Comparison of ENCODE assay signal across 9 cellular contexts in the genomic region with DNA sequence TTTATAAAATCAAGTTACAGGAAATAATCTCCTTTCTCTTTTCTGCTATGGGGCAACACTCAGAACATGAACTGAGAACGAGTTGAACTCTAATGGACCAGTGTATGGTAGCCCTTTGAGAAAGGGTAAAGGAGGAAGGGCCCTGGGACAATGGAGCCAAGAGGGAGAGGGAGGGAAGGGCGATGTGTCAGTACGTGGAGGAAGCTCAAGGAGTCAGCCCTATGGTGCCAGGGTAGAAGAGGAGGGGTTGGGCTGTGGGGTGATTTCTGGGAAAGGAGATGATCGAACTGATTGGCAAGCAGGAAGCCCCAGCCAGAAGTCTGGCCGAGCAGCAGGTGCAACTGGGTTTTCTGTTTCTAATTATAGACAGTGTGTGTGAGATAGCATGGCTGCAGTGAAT. TPM values are rescaled to one million over a fixed set of nuclear protein-coding genes. Genes with fewer than 3 reads are reported as not detected.
DNase-seq lines count a peak whose midpoint lies in the region; ATAC-seq and TF ChIP-seq lines count a peak whose summit lies in the region.
"Had no signal": no experiment of that assay in that cellular context is flagged by ENCODE, and none has a peak within 500 bp of the region (broad histone marks: within the 10 kb centered on the region; RNA-seq: fewer than 3 reads in every experiment).

No MANE protein-coding gene starts in this region.

- TF ChIP-seq CTCF in GM12865 (IDR thresholded peaks at IDR 0.05; ENCODE audit: insufficient read depth, low read depth, low read length, missing control alignments) (no peak), Loucy (conservative IDR thresholded peaks at IDR 0.05; ENCODE audit: low read length) (no peak), lower lobe of right lung (IDR thresholded peaks at IDR 0.05) (no peak)

- H3K4me1 ChIP-seq in Loucy (ENCODE audit: insufficient read depth, low read length, poor library complexity, severe bottlenecking) (peaks cover 40% of the 10 kb centered on the region), lower lobe of right lung (peaks cover 44% of the 10 kb centered on the region)

- peak overlapping the region; percentile 10 for H3K27ac ChIP-seq in lower lobe of right lung

- peak overlapping the region; percentile 46 for H3K4me2 ChIP-seq in Loucy (ENCODE audit: low read depth, low read length, poor library complexity, severe bottlenecking)

- H4K20me1 ChIP-seq in Loucy (ENCODE audit: insufficient read depth, low read length, poor library complexity, severe bottlenecking) = no peaks in the 10 kb centered on the region

- intact Hi-C loops in lower lobe of right lung (cut with DNase I) = no loop called here

- H3K36me3 ChIP-seq in Loucy (ENCODE audit: insufficient read depth, low read length) = no peaks in the 10 kb centered on the region
- no peaks in the 10 kb centered on the region for H3K36me3 ChIP-seq in lower lobe of right lung

- no peaks in the 10 kb centered on the region for H3K9me3 ChIP-seq in Loucy (ENCODE audit: insufficient read depth, low read depth, low read length)
- no peaks in the 10 kb centered on the region for H3K9me3 ChIP-seq in lower lobe of right lung

- peak overlapping the region; percentile 47 for H3K4me3 ChIP-seq in GM12865 (ENCODE audit: low read depth, low read length)
- no peak overlapping the region for H3K4me3 ChIP-seq in Loucy (ENCODE audit: low read length, poor library complexity, severe bottlenecking)
- no peak overlapping the region for H3K4me3 ChIP-seq in lower lobe of right lung

- peak overlapping the region; percentile 50 for H3K9ac ChIP-seq in Loucy (ENCODE audit: low read depth, low read length, poor library complexity, severe bottlenecking)

- 0 out of 2 replicates have a peak overlapping the region, but pooled peaks have one; percentile 3 for H2AFZ ChIP-seq in Loucy (ENCODE audit: low read length)

- H3K79me2 ChIP-seq in Loucy (ENCODE audit: insufficient read depth, low read length) = peaks cover 5% of the 10 kb centered on the region; the same call in 1 of the 2 replicates

- no peaks in the 10 kb centered on the region for H3K9me2 ChIP-seq in Loucy (replicated peaks; ENCODE audit: low read depth, low read length)

- DNase-seq in GM12865 (ENCODE audit: low read depth) (peak; percentile 77), lower lobe of right lung (no peak), AG08395 (ENCODE audit: low spot score) (no peak)
- peak; percentile 72 for DNase-seq in activated CD8-positive, alpha-beta memory T cell treated with anti-CD3 and anti-CD28 coated beads, Interleukin-2, amount 50 U/mL, for 48 hours

- no peaks in the 10 kb centered on the region for H3F3A ChIP-seq in Loucy (ENCODE audit: low read depth)

- no peaks in the 10 kb centered on the region for H3K27me3 ChIP-seq in Loucy (ENCODE audit: insufficient read depth, low read length, poor library complexity, severe bottlenecking)
- H3K27me3 ChIP-seq in lower lobe of right lung (ENCODE audit: low read depth) = no peaks in the 10 kb centered on the region

- ATAC-seq in lower lobe of right lung (no peak), GM18907 (IDR thresholded peaks at IDR 0.05; ENCODE audit: unreplicated experiment) (no peak), GM21360 (IDR thresholded peaks at IDR 0.05; ENCODE audit: unreplicated experiment) (no peak), HG03196 (IDR thresholded peaks at IDR 0.05; ENCODE audit: unreplicated experiment) (no peak)
- ATAC-seq: WTC11 had no signal

RNA-seq across cellular contexts. Expression of gene WIPI1, which starts 4.3 kb away (rescaled TPM):
- total RNA-seq in lower lobe of right lung = 37.5 TPM

RNA-seq across cellular contexts. Expression of gene PRKAR1A, which starts 50.6 kb away (rescaled TPM):
- total RNA-seq in lower lobe of right lung = 374 TPM

Comparison
In these comparisons a context has a peak if more than half of its experiments do, and no peak if none do; other contexts are left out.
1. DNase-seq: peak in GM12865 (single experiment) and activated CD8-positive, alpha-beta memory T cell treated with anti-CD3 and anti-CD28 coated beads, Interleukin-2, amount 50 U/mL, for 48 hours (single experiment); none in lower lobe of right lung (single experiment) and AG08395 (single experiment).